Comparison of ENCODE assay signal across 11 cellular contexts in genomic region chr12:10607885-10608458, GRCh38. TPM values are rescaled to one million over a fixed set of nuclear protein-coding genes. Genes with fewer than 3 reads are reported as not detected.
DNase-seq lines count a peak whose midpoint lies in the region; ATAC-seq and TF ChIP-seq lines count a peak whose summit lies in the region.
"Had no signal": no experiment of that assay in that cellular context is flagged by ENCODE, and none has a peak within 500 bp of the region (broad histone marks: within the 10 kb centered on the region; RNA-seq: fewer than 3 reads in every experiment).

No MANE protein-coding gene starts in this region.

- peaks cover 37% of the 10 kb centered on the region for H3K4me1 Mint-ChIP-seq in stimulated activated naive CD8-positive, alpha-beta T cell treated with anti-CD3 and anti-CD28 coated beads, Interleukin-15, amount 100 ng/mL, for 72 hours
- H3K4me1 Mint-ChIP-seq in endodermal cell, result peaks cover 18% of the 10 kb centered on the region

- WGBS in endodermal cell (ENCODE audit: insufficient coverage in 1 of 2, insufficient read length in 1 of 2), 2 experiments, result 100% methylated on average over 2 of the region's 3 CpGs; no CpG with 5 or more reads in 1 of the 2 experiments

- no peak overlapping the region for H3K27ac Mint-ChIP-seq in stimulated activated naive CD8-positive, alpha-beta T cell treated with anti-CD3 and anti-CD28 coated beads, Interleukin-15, amount 100 ng/mL, for 72 hours
- no peak overlapping the region for H3K27ac Mint-ChIP-seq in endodermal cell

- H3K9me3 ChIP-seq in endodermal cell (ENCODE audit: control insufficient read depth, low read length), result no peaks in the 10 kb centered on the region
- H3K9me3 ChIP-seq: neutrophil had no signal

- H3K27ac ChIP-seq in endodermal cell (ENCODE audit: low read depth, low read length) (no peak overlapping the region), substantia nigra (ENCODE audit: low read depth, low read length, poor library complexity, severe bottlenecking) (no peak overlapping the region)
- H3K27ac ChIP-seq: neutrophil had no signal

- H3K27me3 Mint-ChIP-seq in stimulated activated naive CD8-positive, alpha-beta T cell treated with anti-CD3 and anti-CD28 coated beads, Interleukin-15, amount 100 ng/mL, for 72 hours, result no peaks in the 10 kb centered on the region
- H3K27me3 Mint-ChIP-seq in endodermal cell (ENCODE audit: insufficient read depth), result no peaks in the 10 kb centered on the region

- ATAC-seq in stimulated activated naive CD8-positive, alpha-beta T cell treated with anti-CD3 and anti-CD28 coated beads, Interleukin-15, Interleukin-2, amounts not matched to agents 100 U/mL and 50 U/mL, for 24 hours, result no peak
- no peak for ATAC-seq in stimulated activated naive CD8-positive, alpha-beta T cell treated with anti-CD3 and anti-CD28 coated beads, Interleukin-15, amount 100 ng/mL, for 72 hours
- no peak for ATAC-seq in GM18511 (IDR thresholded peaks at IDR 0.05; ENCODE audit: unreplicated experiment)
- no peak for ATAC-seq in GM18861 (IDR thresholded peaks at IDR 0.05; ENCODE audit: unreplicated experiment)

- H3K9ac ChIP-seq in endodermal cell (ENCODE audit: extremely low read depth, low read length, poor library complexity, severe bottlenecking), result no peak overlapping the region

- peaks cover 68% of the 10 kb centered on the region for H3K36me3 Mint-ChIP-seq in endodermal cell (ENCODE audit: low read depth)

- H3K4me3 ChIP-seq in NB4 (ENCODE audit: low read depth, low read length), result no peak overlapping the region
- H3K4me3 ChIP-seq in endodermal cell (ENCODE audit: low read length), result no peak overlapping the region

- peak; percentile 9 for DNase-seq in stimulated activated naive CD8-positive, alpha-beta T cell treated with anti-CD3 and anti-CD28 coated beads, Interleukin-15, Interleukin-2, amounts not matched to agents 100 U/mL and 50 U/mL, for 24 hours
- no peak for DNase-seq in stimulated activated naive CD8-positive, alpha-beta T cell treated with anti-CD3 and anti-CD28 coated beads, Interleukin-15, amount 100 ng/mL, for 72 hours
- DNase-seq in NB4 (ENCODE audit: low read depth), result peak; percentile 31
- peak; percentile 63 for DNase-seq in endodermal cell
- no peak for DNase-seq in substantia nigra (lab: John Stamatoyannopoulos, UW)
- DNase-seq in NCI-H524 (lab: John Stamatoyannopoulos, UW), result no peak
- DNase-seq: activated naive CD4-positive, alpha-beta T cell; NCI-H1930 had no signal

- no peak overlapping the region for H3K4me3 Mint-ChIP-seq in stimulated activated naive CD8-positive, alpha-beta T cell treated with anti-CD3 and anti-CD28 coated beads, Interleukin-15, amount 100 ng/mL, for 72 hours
- no peak overlapping the region for H3K4me3 Mint-ChIP-seq in endodermal cell

- H3K9me3 Mint-ChIP-seq in stimulated activated naive CD8-positive, alpha-beta T cell treated with anti-CD3 and anti-CD28 coated beads, Interleukin-15, amount 100 ng/mL, for 72 hours, result no peaks in the 10 kb centered on the region
- no peaks in the 10 kb centered on the region for H3K9me3 Mint-ChIP-seq in endodermal cell

- peaks cover 55% of the 10 kb centered on the region for H3K36me3 ChIP-seq in endodermal cell (ENCODE audit: control insufficient read depth, insufficient read depth, low read length)

- TF ChIP-seq POLR2A in NB4 (IDR thresholded peaks at IDR 0.05; ENCODE audit: extremely low read depth, insufficient read length), result no peak

- H3K27me3 ChIP-seq in endodermal cell (ENCODE audit: control insufficient read depth, insufficient read depth, low read length, poor library complexity, severe bottlenecking), result no peaks in the 10 kb centered on the region
- H3K27me3 ChIP-seq: neutrophil had no signal

- H3K4me1 ChIP-seq in endodermal cell (ENCODE audit: control insufficient read depth, insufficient read depth, low read length), result no peaks in the 10 kb centered on the region

- peak; percentile 15 for TF ChIP-seq CTCF in NB4 (IDR thresholded peaks at IDR 0.05; ENCODE audit: low read depth, low read length)
- TF ChIP-seq CTCF in endodermal cell (conservative IDR thresholded peaks at IDR 0.05), result peak; percentile 77

RNA-seq across cellular contexts. Expression of gene MAGOHB, which starts 5.4 kb away (rescaled TPM):
- 10 to 100 TPM; 53.8 to 75.8 TPM for total RNA-seq in endodermal cell
- 43.3 TPM for polyA plus RNA-seq in endodermal cell (2013, experiment 1 of 2)
- 40.3 TPM for polyA plus RNA-seq in endodermal cell (2013, experiment 2 of 2)

Comparison
In these comparisons a context has a peak if more than half of its experiments do, and no peak if none do; other contexts are left out.
1. DNase-seq: peak in stimulated activated naive CD8-positive, alpha-beta T cell treated with anti-CD3 and anti-CD28 coated beads, Interleukin-15, Interleukin-2, amounts not matched to agents 100 U/mL and 50 U/mL, for 24 hours (single experiment), NB4 (single experiment) and endodermal cell (single experiment); none in stimulated activated naive CD8-positive, alpha-beta T cell treated with anti-CD3 and anti-CD28 coated beads, Interleukin-15, amount 100 ng/mL, for 72 hours (0 of 2), substantia nigra (0 of 49) and NCI-H524 (0 of 2).